9 cellular contexts compared by ENCODE assay signal in the genomic region with DNA sequence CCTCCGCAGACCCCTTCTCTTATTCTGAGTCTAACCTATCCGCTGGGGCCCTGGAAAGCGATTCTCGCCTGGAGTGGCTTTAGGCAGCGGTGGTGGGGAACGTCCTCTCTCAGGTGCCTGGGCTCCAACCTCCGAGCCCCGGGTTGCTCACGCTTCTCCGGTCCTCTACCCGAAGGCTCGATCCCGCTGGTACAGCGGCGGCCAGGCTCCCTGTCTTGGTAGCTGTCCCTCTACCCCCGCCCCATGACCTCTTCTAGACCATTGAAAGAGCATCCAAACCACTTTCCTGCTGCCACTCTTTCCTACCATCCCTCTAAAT. TPM values are rescaled to one million over a fixed set of nuclear protein-coding genes. Genes with fewer than 3 reads are reported as not detected.
DNase-seq lines count a peak whose midpoint lies in the region; ATAC-seq and TF ChIP-seq lines count a peak whose summit lies in the region.
"Had no signal": no experiment of that assay in that cellular context is flagged by ENCODE, and none has a peak within 500 bp of the region (broad histone marks: within the 10 kb centered on the region; RNA-seq: fewer than 3 reads in every experiment).

No MANE protein-coding gene starts in this region.

- H3K9me3 ChIP-seq in colonic mucosa = no peaks in the 10 kb centered on the region
- H3K9me3 ChIP-seq in upper lobe of left lung = no peaks in the 10 kb centered on the region

- ATAC-seq in HG02970 (IDR thresholded peaks at IDR 0.05; ENCODE audit: low FRiP score, unreplicated experiment) = peak; percentile 18
- peak; percentile 63 to 71 for ATAC-seq in upper lobe of left lung (ENCODE audit: low FRiP score in 2 of 2)

- 0 to 1% methylated on average over 12 to 15 of the region's 16 CpGs for WGBS in upper lobe of left lung, 2 donors

- H3K4me1 ChIP-seq in colonic mucosa = no peaks in the 10 kb centered on the region
- peaks cover 16 to 42% (median 34%) of the 10 kb centered on the region in 4 donors for H3K4me1 ChIP-seq in upper lobe of left lung

- peak in 1 of 4 donors; percentile 66 for TF ChIP-seq POLR2A in upper lobe of left lung (IDR thresholded peaks at IDR 0.05)

- TF ChIP-seq EP300 in upper lobe of left lung (IDR thresholded peaks at IDR 0.05) = no peak

- H3K36me3 ChIP-seq in colonic mucosa = no peaks in the 10 kb centered on the region
- H3K36me3 ChIP-seq in upper lobe of left lung = no peaks in the 10 kb centered on the region

- TF ChIP-seq CTCF in colonic mucosa (IDR thresholded peaks at IDR 0.05) = no peak
- TF ChIP-seq CTCF in upper lobe of left lung (IDR thresholded peaks at IDR 0.05) = no peak

- intact Hi-C loops in colonic mucosa (cut with DNase I) = loop anchor here (5.0 to 10.0 kb wide), 2 partner anchors 42 to 94 kb away; a partner anchor contains a TSS

- peak overlapping the region; percentile 85 for H3K27ac ChIP-seq in colonic mucosa
- H3K27ac ChIP-seq in upper lobe of left lung = peak overlapping the region; percentile 94 to 97 (median 96)

- H3K27me3 ChIP-seq in colonic mucosa (no peaks in the 10 kb centered on the region), upper lobe of left lung (no peaks in the 10 kb centered on the region)

- H3K4me3 ChIP-seq in colonic mucosa = peak overlapping the region; percentile 58
- H3K4me3 ChIP-seq in upper lobe of left lung = peak overlapping the region; percentile 42 to 97 (median 79)

- H3K9ac ChIP-seq in colonic mucosa (ENCODE audit: low read depth in 2 of 2, low read length in 2 of 2) = peak overlapping the region; percentile 71 to 82

- peak; percentile 52 for DNase-seq in stimulated activated CD4-positive, alpha-beta T cell treated with anti-CD3 and anti-CD28 coated beads, Interleukin-15, amount 100 ng/mL, for 24 hours
- DNase-seq in stimulated activated CD4-positive, alpha-beta T cell treated with anti-CD3 and anti-CD28 coated beads, Interleukin-4, amount 100 ng/mL, for 1 hour = no peak
- DNase-seq in NCI-H82 treated with DMSO at 0.1 percent for 48 hours (lab: John Stamatoyannopoulos, UW; ENCODE audit: unreplicated experiment) = peak; percentile 43
- DNase-seq in colonic mucosa = no peak
- DNase-seq in medulla oblongata (ENCODE audit: extremely low spot score) = peak; percentile 57
- DNase-seq in upper lobe of left lung = peak in 1 of 2 donors; percentile 63
- no peak for DNase-seq in Kasumi-1 (lab: John Stamatoyannopoulos, UW)

RNA-seq across cellular contexts. Expression of a gene that starts 0.5 kb away (rescaled TPM):
- total RNA-seq in colonic mucosa = 10 to 100 TPM; 40.9 to 61.9 TPM
- 10 to 100 TPM; 25.1 to 70.9 (median 63.7) TPM for total RNA-seq in upper lobe of left lung

RNA-seq across cellular contexts. Expression of a gene that starts 43.6 kb away (rescaled TPM):
- 1 to 10 TPM; 1.5 to 2.0 TPM for total RNA-seq in colonic mucosa
- 10 to 100 TPM in 1 of 6 donors, 1 to 10 TPM in 5; 3.1 to 16.2 (median 8.8) TPM for total RNA-seq in upper lobe of left lung

RNA-seq across cellular contexts. Expression of a gene that starts 48.6 kb away (rescaled TPM):
- total RNA-seq in colonic mucosa (under 1 TPM in 1 of 2 donors, not detected in 1; 0.27 TPM), upper lobe of left lung (1 to 10 TPM in 1 of 6 donors, under 1 TPM in 1, not detected in 4; 0.66 to 2.1 TPM)
- total RNA-seq: pulmonary artery endothelial cell had no signal

Comparison
In these comparisons a context has a peak if more than half of its experiments do, and no peak if none do; other contexts are left out.
1. DNase-seq: peak in stimulated activated CD4-positive, alpha-beta T cell treated with anti-CD3 and anti-CD28 coated beads, Interleukin-15, amount 100 ng/mL, for 24 hours (single experiment), NCI-H82 treated with DMSO at 0.1 percent for 48 hours (single experiment) and medulla oblongata (single experiment); none in stimulated activated CD4-positive, alpha-beta T cell treated with anti-CD3 and anti-CD28 coated beads, Interleukin-4, amount 100 ng/mL, for 1 hour (single experiment), colonic mucosa (single experiment) and Kasumi-1 (0 of 2).